14 cellular contexts compared by ENCODE assay signal in the genomic region with DNA sequence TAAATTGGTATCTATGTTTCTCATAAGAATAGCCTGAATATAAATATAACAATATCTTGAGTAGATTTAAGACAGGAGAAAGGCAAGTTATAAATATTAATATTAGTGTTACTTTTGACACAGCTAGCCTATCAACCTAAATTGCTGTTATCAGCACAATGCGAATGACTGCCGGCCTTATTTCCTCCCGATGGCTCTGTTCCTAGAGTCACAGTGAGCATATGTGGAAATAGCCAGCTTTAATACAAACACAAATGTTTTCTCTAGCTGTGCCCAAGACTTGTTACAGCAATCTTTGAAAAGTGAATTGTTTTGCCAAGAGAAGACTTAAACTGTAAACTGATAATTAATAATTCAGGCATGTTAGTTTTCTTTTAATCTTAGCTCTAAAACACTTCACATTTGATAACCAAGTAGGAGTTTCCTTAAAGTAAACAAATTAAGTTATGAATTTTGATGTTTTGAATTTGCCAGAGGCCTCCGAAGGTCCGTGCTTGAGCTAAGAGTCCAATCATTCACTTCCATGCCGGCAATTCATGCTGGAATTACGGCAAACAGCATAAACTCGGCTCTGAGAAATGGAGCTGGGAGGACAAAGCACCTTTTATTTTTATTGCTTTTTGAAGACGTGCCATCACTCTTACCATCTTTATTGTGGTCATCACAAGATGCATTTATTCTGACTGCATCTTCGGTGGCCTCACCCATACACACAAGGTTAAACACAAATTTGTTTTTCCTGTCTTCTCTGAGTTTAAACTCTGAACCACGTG.
DNase-seq lines count a peak whose midpoint lies in the region; ATAC-seq and TF ChIP-seq lines count a peak whose summit lies in the region.
"Had no signal": no experiment of that assay in that cellular context is flagged by ENCODE, and none has a peak within 500 bp of the region (broad histone marks: within the 10 kb centered on the region; RNA-seq: fewer than 3 reads in every experiment).

No MANE protein-coding gene starts in this region.

- intact Hi-C loops in PC-3 (cut with micrococcal nuclease) (no loop called here), head of caudate nucleus (cut with DNase I) (no loop called here)

- H3K27ac Mint-ChIP-seq in neural progenitor cell: no peak overlapping the region
- H3K27ac Mint-ChIP-seq: activated T-helper 17 cell treated with anti-CD3 and anti-CD28 coated beads, Interleukin-2, amount 50 U/mL, for 72 hours had no signal

- in situ Hi-C loops in G401 (cut with HindIII; ENCODE audit: low sequenced_read_pairs): no loop called here

- H3K27me3 Mint-ChIP-seq in neural progenitor cell (ENCODE audit: insufficient read depth, low read depth): no peaks in the 10 kb centered on the region
- H3K27me3 Mint-ChIP-seq: activated T-helper 17 cell treated with anti-CD3 and anti-CD28 coated beads, Interleukin-2, amount 50 U/mL, for 72 hours had no signal

- H3K4me3 ChIP-seq in PC-3 (ENCODE audit: low read length) (peak overlapping the region; percentile 42; the same call in 1 of the 2 replicates), fibroblast of mammary gland (ENCODE audit: control insufficient read depth, low read depth, low read length) (no peak overlapping the region), neural progenitor cell (no peak overlapping the region)
- H3K4me3 ChIP-seq: prostate gland had no signal

- CTCF ChIA-PET in PC-3 (lab: Charles Lee): interaction anchor here (0.7 kb wide), 1 partner anchor 61 kb away, joined by 3 read pairs; no protein-coding TSS in a partner anchor

- H3K4me2 ChIP-seq in PC-3 (ENCODE audit: low read length) (peak overlapping the region; percentile 67), neural progenitor cell (no peak overlapping the region)

- H3K9me3 Mint-ChIP-seq in neural progenitor cell: no peaks in the 10 kb centered on the region
- H3K9me3 Mint-ChIP-seq: activated T-helper 17 cell treated with anti-CD3 and anti-CD28 coated beads, Interleukin-2, amount 50 U/mL, for 72 hours had no signal

- no peaks in the 10 kb centered on the region for H3K9me3 ChIP-seq in PC-3 (ENCODE audit: low read length)
- no peaks in the 10 kb centered on the region for H3K9me3 ChIP-seq in neural progenitor cell (ENCODE audit: low read depth)
- H3K9me3 ChIP-seq: prostate gland had no signal

- no peak overlapping the region for H3K4me3 Mint-ChIP-seq in neural progenitor cell
- H3K4me3 Mint-ChIP-seq: activated T-helper 17 cell treated with anti-CD3 and anti-CD28 coated beads, Interleukin-2, amount 50 U/mL, for 72 hours had no signal

- H3K27ac ChIP-seq in PC-3 (ENCODE audit: low read length) (no peak overlapping the region), neural progenitor cell (no peak overlapping the region)
- H3K27ac ChIP-seq: prostate gland, WERI-Rb-1 had no signal

- BruUV-seq in PC-3 (replicated peaks; lab: Mats Ljungman, UMichigan): no TSS peak

- H2AFZ ChIP-seq in PC-3 (ENCODE audit: low read length) (peak overlapping the region; percentile 81), neural progenitor cell (replicated peaks) (peak overlapping the region; percentile 44)

- H4K20me1 ChIP-seq in PC-3 (ENCODE audit: low read length) (no peaks in the 10 kb centered on the region), neural progenitor cell (ENCODE audit: low read depth) (no peaks in the 10 kb centered on the region)

- H3K36me3 ChIP-seq in PC-3 (ENCODE audit: low read depth, low read length) (no peaks in the 10 kb centered on the region), neural progenitor cell (no peaks in the 10 kb centered on the region)
- H3K36me3 ChIP-seq: prostate gland, WERI-Rb-1 had no signal

- POLR2A ChIA-PET in PC-3 (lab: Charles Lee; ENCODE audit: unreplicated experiment): no interaction called here

- no peak for TF ChIP-seq CTCF in PC-3 (conservative IDR thresholded peaks at IDR 0.05; ENCODE audit: low read depth, low read length)
- TF ChIP-seq CTCF in fibroblast of mammary gland (conservative IDR thresholded peaks at IDR 0.05; ENCODE audit: control insufficient read depth, insufficient read depth, low read depth, low read length): no peak
- no peak for TF ChIP-seq CTCF in neural progenitor cell (IDR thresholded peaks at IDR 0.05)

- H3K9ac ChIP-seq in PC-3 (ENCODE audit: low read length) (no peak overlapping the region), neural progenitor cell (no peak overlapping the region)

- H3K4me1 Mint-ChIP-seq in neural progenitor cell: peaks cover 5% of the 10 kb centered on the region
- H3K4me1 Mint-ChIP-seq: activated T-helper 17 cell treated with anti-CD3 and anti-CD28 coated beads, Interleukin-2, amount 50 U/mL, for 72 hours had no signal

- DNase-seq in G401 (ENCODE audit: low spot score) (peak; percentile 60), PC-3 (peak; percentile 21), fibroblast of mammary gland (ENCODE audit: low read depth) (peak; percentile 20), neural progenitor cell (ENCODE audit: low spot score) (no peak), head of caudate nucleus (no peak), dedifferentiated amniotic fluid mesenchymal stem cell (ENCODE audit: extremely low spot score) (no peak), NCI-H526 treated with DMSO at 0.1 percent for 48 hours (lab: John Stamatoyannopoulos, UW) (no peak)
- DNase-seq: activated CD8-positive, alpha-beta memory T cell treated with anti-CD3 and anti-CD28 coated beads for 24 hours; NCI-H2081; NCI-H748 treated with DMSO at 0.1 percent for 48 hours; WERI-Rb-1 had no signal

- H3K4me1 ChIP-seq in PC-3 (ENCODE audit: insufficient read depth, low read length) (no peaks in the 10 kb centered on the region), neural progenitor cell (no peaks in the 10 kb centered on the region)
- H3K4me1 ChIP-seq: prostate gland had no signal

- no peak; the same call in 1 of the 2 replicates for ATAC-seq in PC-3
- ATAC-seq in HG02610 (IDR thresholded peaks at IDR 0.05; ENCODE audit: unreplicated experiment): no peak
- ATAC-seq: activated T-helper 17 cell treated with anti-CD3 and anti-CD28 coated beads, Interleukin-2, amount 50 U/mL, for 72 hours had no signal

- H3K36me3 Mint-ChIP-seq in neural progenitor cell: no peaks in the 10 kb centered on the region

- H3K9me2 ChIP-seq in PC-3 (replicated peaks; ENCODE audit: low read length): no peaks in the 10 kb centered on the region

- H3F3A ChIP-seq in PC-3 (ENCODE audit: low read length, unreplicated experiment) (no peaks in the 10 kb centered on the region), neural progenitor cell (ENCODE audit: low read depth) (no peaks in the 10 kb centered on the region)

- H3K27me3 ChIP-seq in PC-3 (ENCODE audit: low read length) (no peaks in the 10 kb centered on the region), neural progenitor cell (no peaks in the 10 kb centered on the region)

- H3K79me2 ChIP-seq in PC-3 (ENCODE audit: low read length): no peaks in the 10 kb centered on the region
- H3K79me2 ChIP-seq in neural progenitor cell (ENCODE audit: low read depth): no peaks in the 10 kb centered on the region

Comparison
In these comparisons a context has a peak if more than half of its experiments do, and no peak if none do; other contexts are left out.
1. DNase-seq: peak in G401 (single experiment), PC-3 (single experiment) and fibroblast of mammary gland (single experiment); none in neural progenitor cell (single experiment), head of caudate nucleus (0 of 42), dedifferentiated amniotic fluid mesenchymal stem cell (single experiment) and NCI-H526 treated with DMSO at 0.1 percent for 48 hours (single experiment).